In the genomic region with DNA sequence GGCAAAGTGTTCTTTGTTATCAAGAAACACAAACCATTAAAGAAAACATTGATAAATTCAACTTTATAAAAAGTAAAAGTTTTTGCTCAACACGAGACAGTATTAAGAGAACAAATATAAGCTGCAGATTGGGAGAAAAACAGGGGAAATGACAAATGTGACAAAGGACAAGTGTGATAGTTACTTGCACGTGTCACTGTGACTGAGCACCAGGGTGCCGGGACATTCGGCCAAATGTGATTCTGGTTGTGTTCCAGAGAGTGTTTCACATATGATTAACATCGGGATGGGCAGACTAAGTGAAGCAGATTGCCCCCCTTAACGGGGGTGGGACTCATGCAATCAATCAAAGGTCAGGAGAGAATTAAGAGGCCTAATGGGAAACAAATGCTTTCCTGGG, we compare ENCODE assay signal across 3 cellular contexts. TPM values are rescaled to one million over a fixed set of nuclear protein-coding genes. Genes with fewer than 3 reads are reported as not detected.
"Had no signal": no experiment of that assay in that cellular context is flagged by ENCODE, and none has a peak within 500 bp of the region (broad histone marks: within the 10 kb centered on the region; RNA-seq: fewer than 3 reads in every experiment).

No MANE protein-coding gene starts in this region.

RNA-seq across cellular contexts. Expression of a gene that starts 46.4 kb away (rescaled TPM):
- total RNA-seq: GM23248, GM23338, H4 had no signal
- polyA plus RNA-seq: GM23248, GM23338 had no signal
